8 cellular contexts compared by ENCODE assay signal in genomic region chr19:29771708-29772415, GRCh38. TPM values are rescaled to one million over a fixed set of nuclear protein-coding genes. Genes with fewer than 3 reads are reported as not detected.
DNase-seq lines count a peak whose midpoint lies in the region; ATAC-seq and TF ChIP-seq lines count a peak whose summit lies in the region.

No MANE protein-coding gene starts in this region.

- H3K27me3 ChIP-seq in H7 (ENCODE audit: control insufficient read depth, insufficient read depth, low read length) = no peaks in the 10 kb centered on the region
- no peaks in the 10 kb centered on the region for H3K27me3 ChIP-seq in RWPE2 (ENCODE audit: insufficient read depth, poor library complexity, severe bottlenecking)

- peaks cover 50% of the 10 kb centered on the region for H3K27me3 Mint-ChIP-seq in stimulated activated memory B cell treated with anti-CD40 and anti-IgM and Interleukin-4, amounts not matched to agents 10 μg/mL and 1 μg/mL and 100 μg/mL, for 72 hours

- DNase-seq in COLO668 (lab: John Stamatoyannopoulos, UW; ENCODE audit: unreplicated experiment) (peak; percentile 33), H7 (peak; percentile 91), RWPE2 (ENCODE audit: low spot score) (no peak), cerebellum (ENCODE audit: low spot score) (peak; percentile 70), left kidney (ENCODE audit: low read depth, low spot score) (peak; percentile 88), superior temporal gyrus (ENCODE audit: extremely low spot score) (peak; percentile 57)

- ATAC-seq in RWPE2 (ENCODE audit: low read depth) (peak; percentile 80), GM18861 (IDR thresholded peaks at IDR 0.05; ENCODE audit: unreplicated experiment) (no peak)
- no peak for ATAC-seq in stimulated activated memory B cell treated with anti-CD40 and anti-IgM and Interleukin-4, amounts not matched to agents 10 μg/mL and 1 μg/mL and 100 μg/mL, for 72 hours

- H3K4me3 ChIP-seq in H7 (ENCODE audit: insufficient read depth, low read depth, low read length) = no peak overlapping the region
- no peak overlapping the region for H3K4me3 ChIP-seq in RWPE2 (ENCODE audit: severe bottlenecking)

- no peaks in the 10 kb centered on the region for H3K9me3 Mint-ChIP-seq in stimulated activated memory B cell treated with anti-CD40 and anti-IgM and Interleukin-4, amounts not matched to agents 10 μg/mL and 1 μg/mL and 100 μg/mL, for 72 hours

- no peak overlapping the region for H3K27ac ChIP-seq in RWPE2 (ENCODE audit: poor library complexity, severe bottlenecking)

- no peaks in the 10 kb centered on the region for H3K4me1 Mint-ChIP-seq in stimulated activated memory B cell treated with anti-CD40 and anti-IgM and Interleukin-4, amounts not matched to agents 10 μg/mL and 1 μg/mL and 100 μg/mL, for 72 hours

- H3K4me1 ChIP-seq in RWPE2 (ENCODE audit: insufficient read depth, poor library complexity, severe bottlenecking) = no peaks in the 10 kb centered on the region

- H3K36me3 ChIP-seq in H7 (replicated peaks; ENCODE audit: control insufficient read depth, insufficient read depth, low read length) (no peaks in the 10 kb centered on the region), RWPE2 (ENCODE audit: low read depth) (no peaks in the 10 kb centered on the region)

- H3K4me3 Mint-ChIP-seq in stimulated activated memory B cell treated with anti-CD40 and anti-IgM and Interleukin-4, amounts not matched to agents 10 μg/mL and 1 μg/mL and 100 μg/mL, for 72 hours = no peak overlapping the region

- TF ChIP-seq CTCF in RWPE2 (IDR thresholded peaks at IDR 0.05; ENCODE audit: poor library complexity, severe bottlenecking) = peak; percentile 78

- no peaks in the 10 kb centered on the region for H3K9me3 ChIP-seq in RWPE2 (ENCODE audit: severe bottlenecking)

- H3K27ac Mint-ChIP-seq in stimulated activated memory B cell treated with anti-CD40 and anti-IgM and Interleukin-4, amounts not matched to agents 10 μg/mL and 1 μg/mL and 100 μg/mL, for 72 hours = no peak overlapping the region

- H3K36me3 Mint-ChIP-seq in stimulated activated memory B cell treated with anti-CD40 and anti-IgM and Interleukin-4, amounts not matched to agents 10 μg/mL and 1 μg/mL and 100 μg/mL, for 72 hours = no peaks in the 10 kb centered on the region

RNA-seq across cellular contexts. Expression of gene CCNE1, which starts 39.9 kb away (rescaled TPM):
- total RNA-seq in H7 (2014; rRNA removed; shearing (Covaris generic)) = 50.3 and 60.9 TPM in 2 replicates
- 3.7 TPM for total RNA-seq in cerebellum

RNA-seq across cellular contexts. Expression of gene C19orf12, which starts 56.8 kb away (rescaled TPM):
- 24.0 and 24.1 TPM in 2 replicates for total RNA-seq in H7 (2014; rRNA removed; shearing (Covaris generic))
- total RNA-seq in cerebellum = 35.3 TPM

Comparison
In these comparisons a context has a peak if more than half of its experiments do, and no peak if none do; other contexts are left out.
1. RNA of gene CCNE1, which starts 39.9 kb away (total RNA-seq): 50.3 to 60.9 TPM in H7; 3.7 TPM in cerebellum (single experiment); every median in the first group is over 10 times any median in the second.